In the genomic region with DNA sequence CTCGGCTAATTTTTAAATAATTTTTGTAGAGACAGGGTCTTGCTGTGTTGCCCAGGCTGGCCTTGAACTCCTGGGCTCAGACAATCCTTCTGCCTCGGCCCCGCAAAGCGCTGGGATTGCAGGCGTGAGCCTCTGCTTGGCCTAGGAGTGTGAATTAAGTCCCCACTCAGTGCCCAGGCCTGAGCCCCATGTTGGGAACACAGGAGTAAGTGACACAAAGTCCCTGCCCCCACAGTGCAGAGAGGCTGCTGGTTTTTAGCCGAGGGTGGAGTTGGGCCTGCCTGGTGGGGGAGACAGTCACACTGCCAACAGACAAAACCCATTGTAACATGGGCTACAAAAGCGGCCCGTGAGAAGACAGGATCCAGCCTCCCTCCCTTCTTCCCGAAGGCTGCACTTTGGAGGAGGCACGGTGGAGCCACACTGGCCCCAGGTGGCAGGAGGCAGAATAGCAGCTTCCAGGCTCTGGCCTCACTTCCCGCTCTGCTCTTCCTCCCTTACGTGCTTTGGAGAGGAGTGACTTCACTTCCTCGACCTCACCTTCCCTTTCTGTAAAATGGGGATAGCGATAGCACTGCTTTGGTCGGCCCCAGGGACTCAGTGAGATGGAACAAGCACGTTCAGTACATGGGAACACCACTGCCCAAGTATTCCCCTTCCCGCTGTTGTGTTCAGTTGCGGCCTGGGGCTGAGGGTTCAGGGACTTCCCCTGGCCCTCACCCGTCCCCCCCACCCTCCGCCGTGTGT, we compare ENCODE assay signal across 8 cellular contexts. TPM values are rescaled to one million over a fixed set of nuclear protein-coding genes. Genes with fewer than 3 reads are reported as not detected.
DNase-seq lines count a peak whose midpoint lies in the region; ATAC-seq, FAIRE-seq and TF ChIP-seq lines count a peak whose summit lies in the region.

No MANE protein-coding gene starts in this region.

- no peaks in the 10 kb centered on the region for H3K9me2 ChIP-seq in HCT116 (ENCODE audit: insufficient read depth)

- TF ChIP-seq POLR2A in HCT116 (IDR thresholded peaks at IDR 0.05; ENCODE audit: borderline replicate concordance, extremely low read depth, insufficient read depth, insufficient read length) = no peak
- no peak for TF ChIP-seq POLR2A in endothelial cell of umbilical vein (IDR thresholded peaks at IDR 0.05; ENCODE audit: low read depth, low read length)

- peak overlapping the region; percentile 35; the same call in 1 of the 2 replicates for H3K9ac ChIP-seq in HCT116 (ENCODE audit: low read length)
- H3K9ac ChIP-seq in endothelial cell of umbilical vein (replicated peaks; ENCODE audit: extremely low read depth, insufficient read depth, low read length) = no peak overlapping the region

- dilution Hi-C loops in endothelial cell of umbilical vein (cut with MboI; ENCODE audit: extremely low pct_ligation_motif_present, low sequenced_read_pairs) = no loop called here

- no peaks in the 10 kb centered on the region for H3K9me1 ChIP-seq in endothelial cell of umbilical vein (replicated peaks; ENCODE audit: control insufficient read depth, extremely low read depth, insufficient read depth, low read length)

- H3K36me3 ChIP-seq in HCT116 (ENCODE audit: control insufficient read depth in 1 of 2, insufficient read depth in 2 of 2, low read length in 2 of 2) (peaks cover 7 to 8% of the 10 kb centered on the region in 2 experiments; a peak in 3 of 4 replicates), endothelial cell of umbilical vein (ENCODE audit: control insufficient read depth in 2 of 2, extremely low read depth in 1 of 2, insufficient read depth in 2 of 2, low read length in 2 of 2) (peaks cover 6 to 31% of the 10 kb centered on the region in 2 experiments)

- H3K4me2 ChIP-seq in HCT116 (ENCODE audit: low read length) (peak overlapping the region; percentile 51; the same call in 1 of the 2 replicates), endothelial cell of umbilical vein (ENCODE audit: insufficient read depth, low read length) (no peak overlapping the region)

- CTCF ChIA-PET in HCT116 (lab: Charles Lee) (interaction anchor here (1.5 to 3.1 kb wide), 9 partner anchors 9 to 273 kb away, joined by 5 to 38 read pairs (median 7); a partner anchor contains a TSS), endothelial cell of umbilical vein (lab: Charles Lee) (interaction anchor here (0.7 to 5.5 kb wide), 17 partner anchors 9 to 270 kb away, joined by 3 to 122 read pairs (median 4); a partner anchor contains a TSS)

- intact Hi-C loops in HCT116 (cut with micrococcal nuclease) (loop anchor here (1.0 to 10.0 kb wide), 4 partner anchors 96 to 403 kb away; a partner anchor contains a TSS), endothelial cell of umbilical vein (cut with micrococcal nuclease) (loop anchor here (1.0 kb wide), 4 partner anchors 90 to 262 kb away; a partner anchor contains a TSS)

- BruUV-seq in HCT116 (replicated peaks; lab: Mats Ljungman, UMichigan) (no TSS peak), endothelial cell of umbilical vein (replicated peaks; lab: Mats Ljungman, UMichigan) (no TSS peak)

- H3K4me3 ChIP-seq in HCT116 (replicated peaks in 1 of 2; ENCODE audit: low read depth in 1 of 2, low read length in 2 of 2) (no peak overlapping the region), endothelial cell of umbilical vein (replicated peaks in 1 of 3; ENCODE audit: insufficient read depth in 1 of 3, low read depth in 1 of 3, low read length in 3 of 3) (no peak overlapping the region)

- peak overlapping the region; percentile 49 for H3K27ac ChIP-seq in HCT116 (ENCODE audit: low read depth, low read length)
- H3K27ac ChIP-seq in endothelial cell of umbilical vein (ENCODE audit: insufficient read depth, low read depth, low read length) = no peak overlapping the region

- ATAC-seq in HCT116 (peak; percentile 89), HG03025 (IDR thresholded peaks at IDR 0.05; ENCODE audit: low FRiP score, unreplicated experiment) (no peak)

- TF ChIP-seq RAD21 in HCT116 (IDR thresholded peaks at IDR 0.05; ENCODE audit: low read depth) = peak; percentile 99

- peaks cover 3 to 8% of the 10 kb centered on the region in 2 experiments; a peak in 3 of 4 replicates for H3K4me1 ChIP-seq in HCT116 (ENCODE audit: control insufficient read depth in 1 of 2, insufficient read depth in 2 of 2, low read length in 2 of 2)
- H3K4me1 ChIP-seq in endothelial cell of umbilical vein (ENCODE audit: control insufficient read depth, extremely low read depth, insufficient read depth, low read length) = no peaks in the 10 kb centered on the region

- no peaks in the 10 kb centered on the region for H3K79me2 ChIP-seq in HCT116 (ENCODE audit: insufficient read depth, low read length)
- H3K79me2 ChIP-seq in endothelial cell of umbilical vein (ENCODE audit: control insufficient read depth, insufficient read depth, low read length) = no peaks in the 10 kb centered on the region

- FAIRE-seq in endothelial cell of umbilical vein (lab: Jason Lieb, UNC) = peak; percentile 96

- H2AFZ ChIP-seq in HCT116 (ENCODE audit: low read depth, low read length, poor library complexity, severe bottlenecking) = no peak overlapping the region
- H2AFZ ChIP-seq in endothelial cell of umbilical vein (ENCODE audit: low read depth, low read length) = no peak overlapping the region

- RAD21 ChIA-PET in HCT116 (lab: Charles Lee; ENCODE audit: low non-redundant PET in 1 of 2, low total read pairs in 2 of 2, uncharacterized antibody in 2 of 2, unreplicated experiment in 2 of 2) = interaction anchor here (0.7 to 1.5 kb wide), 3 partner anchors 8 to 262 kb away, joined by 3 to 8 read pairs (median 3); no protein-coding TSS in a partner anchor

- H4K20me1 ChIP-seq in HCT116 (ENCODE audit: insufficient read depth) (no peaks in the 10 kb centered on the region), endothelial cell of umbilical vein (replicated peaks; ENCODE audit: control insufficient read depth, extremely low read depth, insufficient read depth, low read length) (no peaks in the 10 kb centered on the region)

- POLR2A ChIA-PET in HCT116 (lab: Charles Lee) = interaction anchor here (0.9 kb wide), 1 partner anchor 261 kb away, joined by 3 read pairs; no protein-coding TSS in a partner anchor
- POLR2A ChIA-PET in endothelial cell of umbilical vein (lab: Charles Lee) = no interaction called here

- DNase-seq in CD1c-positive myeloid dendritic cell (ENCODE audit: extremely low spot score) (peak; percentile 83), HCT116 (ENCODE audit: low read depth, low spot score) (peak; percentile 68), NCI-H82 treated with DMSO at 0.1 percent for 48 hours (lab: John Stamatoyannopoulos, UW; ENCODE audit: unreplicated experiment) (peak; percentile 53), endothelial cell of umbilical vein (ENCODE audit: low read depth, low spot score) (peak; percentile 79), mesenteric fat pad (ENCODE audit: low spot score) (peak; percentile 93)
- DNase-seq in activated CD8-positive, alpha-beta memory T cell treated with anti-CD3 and anti-CD28 coated beads for 24 hours = peak; percentile 81
- peak; percentile 24 to 44 for DNase-seq in stimulated activated CD8-positive, alpha-beta memory T cell treated with anti-CD3 and anti-CD28 coated beads, Interleukin-15, amount 100 ng/mL, for 48 hours (ENCODE audit: low read depth in 2 of 2)

- no peaks in the 10 kb centered on the region for H3K9me3 ChIP-seq in HCT116 (ENCODE audit: control insufficient read depth in 1 of 2, insufficient read depth in 1 of 2, low read depth in 1 of 2, low read length in 2 of 2)
- no peaks in the 10 kb centered on the region for H3K9me3 ChIP-seq in endothelial cell of umbilical vein (replicated peaks; ENCODE audit: control insufficient read depth, insufficient read depth, low read length)

- TF ChIP-seq CTCF in HCT116 (IDR thresholded peaks at IDR 0.05 in 2 of 3, conservative IDR thresholded peaks at IDR 0.05 in 1 of 3; ENCODE audit: borderline replicate concordance in 1 of 3, insufficient read depth in 1 of 3, low read depth in 2 of 3, low read length in 2 of 3) (peak; percentile 92 to 99 (median 99)), endothelial cell of umbilical vein (IDR thresholded peaks at IDR 0.05; ENCODE audit: extremely low read depth in 1 of 2, insufficient read depth in 1 of 2, low read depth in 1 of 2, low read length in 2 of 2) (peak; percentile 97 to 99)

- H3K27me3 ChIP-seq in HCT116 (ENCODE audit: insufficient read depth, low read length) (no peaks in the 10 kb centered on the region), endothelial cell of umbilical vein (ENCODE audit: control insufficient read depth in 2 of 2, insufficient read depth in 2 of 2, low read length in 2 of 2) (no peaks in the 10 kb centered on the region)

TF ChIP-seq in HCT116, 20 proteins besides CTCF, POLR2A, EP300 and RAD21 (continues in another document):
- peak; percentile 56; the same call in 1 of the 2 replicates for TF ChIP-seq CBX3 (IDR thresholded peaks at IDR 0.05; ENCODE audit: low read depth)
- TF ChIP-seq CEBPB (IDR thresholded peaks at IDR 0.05; ENCODE audit: low read depth) = no peak
- TF ChIP-seq SIN3A (IDR thresholded peaks at IDR 0.05; ENCODE audit: low read depth) = no peak

RNA-seq across cellular contexts. Expression of a gene that starts 15.2 kb away (rescaled TPM):
- total RNA-seq in HCT116 (2021; ENCODE audit: unreplicated experiment) (60.5 TPM), endothelial cell of umbilical vein (220 TPM in 2 replicates), mesenteric fat pad (327 TPM)
- 66.6 and 71.3 TPM in 2 replicates for polyA plus RNA-seq in HCT116 (2012)
- 105 and 110 TPM in 2 replicates for polyA plus RNA-seq in endothelial cell of umbilical vein
- 69.3 and 78.9 TPM in 2 replicates for polyA plus RNA-seq in endothelial cell of umbilical vein (2011; cell fraction: cytosol; rRNA removed)
- polyA plus RNA-seq in endothelial cell of umbilical vein (2011; cell fraction: nucleus; rRNA removed) = 43.3 and 46.3 TPM in 2 replicates
- polyA plus RNA-seq in endothelial cell of umbilical vein (2012) = 110 and 150 TPM in 2 replicates
- polyA minus RNA-seq in endothelial cell of umbilical vein = 88.1 and 94.3 TPM in 2 replicates
- 19.2 TPM for polyA minus RNA-seq in endothelial cell of umbilical vein (2011; cell fraction: cytosol; rRNA and poly(A)+ RNA removed)
- 38.3 and 56.4 TPM in 2 replicates for polyA minus RNA-seq in endothelial cell of umbilical vein (2011; cell fraction: nucleus; rRNA and poly(A)+ RNA removed)

RNA-seq across cellular contexts. Expression of a gene that starts 47.3 kb away (rescaled TPM):
- 322 TPM for total RNA-seq in HCT116 (2021; ENCODE audit: unreplicated experiment)
- 333 and 353 TPM in 2 replicates for polyA plus RNA-seq in HCT116 (2012)
- total RNA-seq in endothelial cell of umbilical vein = 150 and 189 TPM in 2 replicates
- 119 and 127 TPM in 2 replicates for polyA plus RNA-seq in endothelial cell of umbilical vein
- polyA plus RNA-seq in endothelial cell of umbilical vein (2011; cell fraction: cytosol; rRNA removed) = 147 and 201 TPM in 2 replicates
- 100 and 102 TPM in 2 replicates for polyA plus RNA-seq in endothelial cell of umbilical vein (2011; cell fraction: nucleus; rRNA removed)
- polyA plus RNA-seq in endothelial cell of umbilical vein (2012) = 170 and 319 TPM in 2 replicates
- polyA minus RNA-seq in endothelial cell of umbilical vein = 49.1 and 63.5 TPM in 2 replicates
- 124 TPM for polyA minus RNA-seq in endothelial cell of umbilical vein (2011; cell fraction: cytosol; rRNA and poly(A)+ RNA removed)
- 40.5 and 45.3 TPM in 2 replicates for polyA minus RNA-seq in endothelial cell of umbilical vein (2011; cell fraction: nucleus; rRNA and poly(A)+ RNA removed)
- total RNA-seq in mesenteric fat pad = 194 TPM

Comparison
In these comparisons a context has a peak if more than half of its experiments do, and no peak if none do; other contexts are left out.
1. DNase-seq: peak in every context shown above with its lines; median percentile 93 in mesenteric fat pad; 83 in CD1c-positive myeloid dendritic cell; 81 in activated CD8-positive, alpha-beta memory T cell treated with anti-CD3 and anti-CD28 coated beads for 24 hours; 79 in endothelial cell of umbilical vein; 68 in HCT116; 53 in NCI-H82 treated with DMSO at 0.1 percent for 48 hours; 34 in stimulated activated CD8-positive, alpha-beta memory T cell treated with anti-CD3 and anti-CD28 coated beads, Interleukin-15, amount 100 ng/mL, for 48 hours.